ENCODE assay signal across 16 cellular contexts in the genomic region with DNA sequence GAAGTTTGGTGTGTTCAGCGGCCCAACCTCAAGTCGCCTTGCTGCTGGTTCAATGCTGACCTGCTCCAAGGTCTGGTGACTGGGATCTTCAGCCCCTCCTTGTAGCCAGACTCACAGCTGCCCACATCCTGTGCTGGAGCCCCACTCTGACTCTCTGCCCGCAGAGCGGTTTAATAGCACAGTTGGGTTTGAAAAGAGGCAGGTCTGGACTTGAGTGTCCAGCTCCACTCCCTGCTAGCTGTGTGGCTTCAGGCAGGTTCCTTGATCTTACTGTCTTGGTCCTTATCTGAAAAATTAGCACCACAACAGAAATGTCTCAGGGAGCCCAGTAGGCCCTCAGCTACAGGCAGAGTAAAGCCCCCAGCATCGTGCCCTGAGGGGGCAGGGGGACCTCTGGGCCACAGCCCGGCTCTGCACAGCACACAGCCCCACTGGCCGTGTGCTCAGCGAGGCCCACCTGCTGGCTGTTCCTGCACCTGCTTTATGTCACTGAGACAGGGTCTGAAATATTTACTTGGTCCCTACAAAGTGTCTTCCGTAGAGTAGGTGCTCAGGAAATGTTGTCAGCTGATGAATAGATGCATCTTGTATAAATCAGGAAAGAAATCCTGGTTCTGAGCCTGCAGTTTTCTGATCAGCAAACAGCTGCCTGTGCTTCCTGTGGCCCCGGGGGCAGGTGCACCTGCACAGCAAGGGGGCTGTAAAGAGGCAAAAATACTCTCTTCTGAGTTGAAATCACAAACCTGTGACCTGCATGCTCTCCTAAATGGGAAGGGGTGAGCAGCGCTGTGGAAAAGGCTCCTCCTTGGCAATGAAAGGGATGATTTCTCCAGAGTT.
A peak's percentile ranks its signal among the peaks of the same experiment; 100 is the strongest.
DNase-seq lines count a peak whose midpoint lies in the region; ATAC-seq and TF ChIP-seq lines count a peak whose summit lies in the region.
"Had no signal": no experiment of that assay in that cellular context is flagged by ENCODE, and none has a peak within 500 bp of the region (broad histone marks: within the 10 kb centered on the region; RNA-seq: fewer than 3 reads in every experiment).

No MANE protein-coding gene starts in this region.

- H3K9me3 ChIP-seq in DND-41 (ENCODE audit: insufficient read depth, low read length, severe bottlenecking) (no peaks in the 10 kb centered on the region), T-helper 17 cell (ENCODE audit: control insufficient read depth, low read length, poor library complexity, severe bottlenecking) (no peaks in the 10 kb centered on the region)
- H3K9me3 ChIP-seq: HAP-1 had no signal

- H3K27me3 ChIP-seq in DND-41 (ENCODE audit: insufficient read depth, low read length, poor library complexity), result no peaks in the 10 kb centered on the region

- H3K4me3 ChIP-seq in DND-41 (ENCODE audit: low read depth in 1 of 2, low read length in 2 of 2), result no peak overlapping the region
- H3K4me3 ChIP-seq: HAP-1, smooth muscle cell had no signal

- H4K20me1 ChIP-seq in DND-41 (ENCODE audit: insufficient read depth, low read length), result no peaks in the 10 kb centered on the region

- no peak overlapping the region for H2AFZ ChIP-seq in DND-41 (ENCODE audit: low read depth, low read length)

- no peak overlapping the region for H3K9ac ChIP-seq in DND-41 (ENCODE audit: low read depth, low read length)

- H3K27ac Mint-ChIP-seq in T-helper 17 cell, result no peak overlapping the region

- no peak overlapping the region for H3K4me3 Mint-ChIP-seq in T-helper 17 cell

- ATAC-seq in DND-41 (ENCODE audit: insufficient read depth, low read depth) (0 out of 3 replicates have a peak, but pooled peaks have one; percentile 49), T-helper 17 cell (peak; percentile 50), GM18502 (IDR thresholded peaks at IDR 0.05; ENCODE audit: poor library complexity, unreplicated experiment) (no peak)

- TF ChIP-seq CTCF in DND-41 (IDR thresholded peaks at IDR 0.05; ENCODE audit: borderline replicate concordance, extremely low read depth, low read length, poor library complexity, severe bottlenecking), result no peak

- no peaks in the 10 kb centered on the region for H3K27me3 Mint-ChIP-seq in T-helper 17 cell

- peaks cover 59% of the 10 kb centered on the region for H3K36me3 ChIP-seq in DND-41 (ENCODE audit: insufficient read depth, low read length)
- H3K36me3 ChIP-seq: HAP-1 had no signal

- peak overlapping the region; percentile 67 for H3K27ac ChIP-seq in DND-41 (ENCODE audit: low read length)
- H3K27ac ChIP-seq: HL-60 had no signal

- H3K4me1 ChIP-seq in DND-41 (ENCODE audit: insufficient read depth, low read length), result peaks cover 5% of the 10 kb centered on the region
- H3K4me1 ChIP-seq: HAP-1 had no signal

- no peak overlapping the region for H3K4me2 ChIP-seq in DND-41 (ENCODE audit: insufficient read depth, low read length)
- H3K4me2 ChIP-seq: smooth muscle cell had no signal

- DNase-seq in DND-41, result peak; percentile 20
- DNase-seq in NAMALWA (ENCODE audit: low spot score), result peak; percentile 44
- no peak for DNase-seq in T-helper 17 cell
- peak; percentile 70 for DNase-seq in myocyte (ENCODE audit: low read depth)
- no peak for DNase-seq in AG20443 (ENCODE audit: low spot score)
- DNase-seq in hippocampal formation (lab: John Stamatoyannopoulos, UW), result no peak
- no peak for DNase-seq in anterior cingulate cortex (lab: John Stamatoyannopoulos, UW)
- DNase-seq: activated T-cell treated with anti-CD3 and anti-CD28 coated beads for 4 hours, DMS 273 treated with DMSO at 0.1 percent for 48 hours, mesendoderm, NCI-H446, T-helper 9 cell had no signal

- H3K36me3 Mint-ChIP-seq in T-helper 17 cell (ENCODE audit: low read depth), result peaks cover 9% of the 10 kb centered on the region

- H3K79me2 ChIP-seq in DND-41 (ENCODE audit: insufficient read depth, low read length), result no peaks in the 10 kb centered on the region

- peaks cover 7% of the 10 kb centered on the region for H3K4me1 Mint-ChIP-seq in T-helper 17 cell

Comparison
In these comparisons a context has a peak if more than half of its experiments do, and no peak if none do; other contexts are left out.
1. DNase-seq: peak in DND-41 (single experiment), NAMALWA (single experiment) and myocyte (single experiment); none in T-helper 17 cell (0 of 3), AG20443 (single experiment), hippocampal formation (0 of 2) and anterior cingulate cortex (0 of 58).